8 cellular contexts compared by ENCODE assay signal in the genomic region with DNA sequence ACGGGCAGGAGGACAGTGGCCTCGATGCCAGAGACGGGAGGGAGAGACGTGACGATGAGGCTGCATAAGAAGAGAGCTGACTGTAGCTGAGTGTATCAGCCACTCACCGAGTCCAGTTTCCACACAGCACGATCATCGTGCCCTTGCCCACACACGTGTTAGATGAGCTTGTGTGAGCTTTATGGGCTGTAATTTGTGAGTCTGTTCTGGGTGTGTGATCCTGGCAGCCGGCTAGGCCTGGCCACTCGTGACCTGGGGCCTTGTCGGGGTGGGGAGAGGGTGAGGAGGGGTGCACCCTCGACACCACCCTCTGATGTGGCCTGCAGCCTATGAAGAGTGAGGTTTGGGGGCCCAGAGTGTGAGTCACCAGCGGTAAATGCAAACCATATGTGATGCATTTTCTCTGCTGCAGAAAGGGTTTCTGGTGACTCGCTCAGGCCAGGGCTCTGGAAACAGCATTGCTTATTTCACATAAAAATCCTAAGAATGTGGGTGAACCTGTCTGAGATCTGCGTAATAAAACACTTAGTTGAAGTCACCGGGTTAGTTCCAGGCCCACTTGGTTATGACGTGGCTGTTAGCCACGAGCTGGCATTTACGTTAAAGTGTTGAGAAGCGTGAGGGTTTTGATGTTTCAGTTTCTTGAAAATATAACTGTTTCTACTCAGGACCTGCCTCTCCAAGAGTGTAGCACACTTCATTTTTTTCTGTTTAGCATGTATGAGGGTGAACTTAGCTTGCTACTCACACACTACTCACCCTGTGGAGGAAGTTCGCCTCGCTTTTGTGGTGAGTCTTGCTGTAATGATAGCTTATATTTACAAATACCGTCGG. TPM values are rescaled to one million over a fixed set of nuclear protein-coding genes. Genes with fewer than 3 reads are reported as not detected.
DNase-seq lines count a peak whose midpoint lies in the region; ATAC-seq and TF ChIP-seq lines count a peak whose summit lies in the region.

No MANE protein-coding gene starts in this region.

- H3K4me3 ChIP-seq in AG04449 (ENCODE audit: low read depth, low read length) (peak overlapping the region; percentile 40), sigmoid colon (no peak overlapping the region)

- intact Hi-C loops in sigmoid colon (cut with DNase I) = no loop called here

- no peak for TF ChIP-seq POLR2A in sigmoid colon (IDR thresholded peaks at IDR 0.05)

- no peak for TF ChIP-seq CTCF in AG04449 (IDR thresholded peaks at IDR 0.05; ENCODE audit: insufficient read depth, low read length, missing control alignments)
- TF ChIP-seq CTCF in sigmoid colon (IDR thresholded peaks at IDR 0.05) = no peak

- peak overlapping the region; percentile 86 to 96 (median 87) for H3K27ac ChIP-seq in sigmoid colon

- 33 to 50% methylated on average over 25 of the region's 25 CpGs for WGBS in sigmoid colon, 2 donors

- DNase-seq in AG04449 (ENCODE audit: low read depth, low spot score) (peak; percentile 90), Kasumi-1 (lab: John Stamatoyannopoulos, UW) (peak; percentile 44 to 50), fibroblast of the conjunctiva (ENCODE audit: low read depth) (peak; percentile 94), sigmoid colon (peak; percentile 89), NCI-H69 (lab: John Stamatoyannopoulos, UW) (no peak)
- DNase-seq in activated T-cell treated with anti-CD3 and anti-CD28 coated beads, Interleukin-2, amount 50 U/mL, for 1 hour = peak; percentile 68

- no peaks in the 10 kb centered on the region for H3K9me3 ChIP-seq in sigmoid colon

- H3K36me3 ChIP-seq in sigmoid colon = peaks cover 0 to 22% (median 3%) of the 10 kb centered on the region in 4 donors

- ATAC-seq in HG03159 (IDR thresholded peaks at IDR 0.05; ENCODE audit: unreplicated experiment) = no peak
- ATAC-seq in HG03432 (IDR thresholded peaks at IDR 0.05; ENCODE audit: unreplicated experiment) = no peak

- no peaks in the 10 kb centered on the region for H3K27me3 ChIP-seq in sigmoid colon

- no peak for TF ChIP-seq EP300 in sigmoid colon (IDR thresholded peaks at IDR 0.05)

- peaks cover 0 to 64% (median 42%) of the 10 kb centered on the region in 4 donors for H3K4me1 ChIP-seq in sigmoid colon

- CTCF ChIA-PET in AG04449 (lab: Yijun Ruan, JAX) = interaction anchor here (0.7 to 1.2 kb wide), 7 partner anchors 8 to 308 kb away, joined by 3 to 5 read pairs (median 3); no protein-coding TSS in a partner anchor

- POLR2A ChIA-PET in AG04449 (lab: Yijun Ruan, JAX) = interaction anchor here (0.6 to 1.3 kb wide), 4 partner anchors 15 to 116 kb away, joined by 3 to 5 read pairs (median 4); no protein-coding TSS in a partner anchor

RNA-seq across cellular contexts. Expression of gene METRNL, which starts 4.2 kb away (rescaled TPM):
- 10 to 100 TPM; 26.8 to 53.6 (median 29.8) TPM for total RNA-seq in sigmoid colon
- 100 to 1,000 TPM in 1 of 3 donors, 10 to 100 TPM in 2; 93.1 to 116 (median 99.6) TPM for polyA plus RNA-seq in sigmoid colon
